ENCODE assay signal across 17 cellular contexts in genomic region chr1:7650801-7651200, GRCh38.
A peak's percentile ranks its signal among the peaks of the same experiment; 100 is the strongest.
DNase-seq lines count a peak whose midpoint lies in the region; ATAC-seq and TF ChIP-seq lines count a peak whose summit lies in the region.
"Had no signal": no experiment of that assay in that cellular context is flagged by ENCODE, and none has a peak within 500 bp of the region (broad histone marks: within the 10 kb centered on the region; RNA-seq: fewer than 3 reads in every experiment).

No MANE protein-coding gene starts in this region.

- H4K5ac ChIP-seq in IMR-90 (ENCODE audit: low read depth, low read length): no peak overlapping the region

- no peak overlapping the region for H2BK15ac ChIP-seq in IMR-90 (ENCODE audit: low read depth, low read length)

- H3K36me3 ChIP-seq in IMR-90 (ENCODE audit: control insufficient read depth, insufficient read depth, low read length) (no peaks in the 10 kb centered on the region), lower lobe of right lung (no peaks in the 10 kb centered on the region), SK-N-SH (replicated peaks in 1 of 2; ENCODE audit: control insufficient read depth in 1 of 2, insufficient read depth in 2 of 2, low read length in 1 of 2) (no peaks in the 10 kb centered on the region)
- H3K36me3 ChIP-seq: ascending aorta, BLaER1, esophagus squamous epithelium had no signal

- no peak overlapping the region for H2BK5ac ChIP-seq in IMR-90 (ENCODE audit: low read depth, low read length, poor library complexity, severe bottlenecking)

- no peak overlapping the region for H3K4me2 ChIP-seq in IMR-90 (ENCODE audit: low read depth, low read length)
- H3K4me2 ChIP-seq in SK-N-SH: no peak overlapping the region

- H3K18ac ChIP-seq in IMR-90 (ENCODE audit: low read depth, low read length): no peak overlapping the region

- ATAC-seq in IMR-90 (ENCODE audit: low read depth) (no peak), lower lobe of right lung (peak; percentile 50 to 70), left colon (no peak), GM21526 (IDR thresholded peaks at IDR 0.05; ENCODE audit: low FRiP score, unreplicated experiment) (no peak)
- ATAC-seq: activated CD8-positive, alpha-beta T cell treated with anti-CD3 and anti-CD28 coated beads, Interleukin-2, amount 10 ng/mL, durations not matched to agents 7 days and 5 days; activated T-helper 17 cell treated with anti-CD3 and anti-CD28 coated beads, Interleukin-2, amount 50 U/mL, for 72 hours had no signal

- H3K56ac ChIP-seq in IMR-90 (ENCODE audit: extremely low read depth, insufficient read depth, low read length): no peak overlapping the region

- dilution Hi-C loops in IMR-90 (cut with HindIII; ENCODE audit: low sequenced_read_pairs, unreplicated experiment): no loop called here

- no peak overlapping the region for H2BK20ac ChIP-seq in IMR-90 (ENCODE audit: low read depth, low read length)

- no peak overlapping the region for H4K8ac ChIP-seq in IMR-90 (ENCODE audit: low read depth in 2 of 2, low read length in 2 of 2)

- H3K4me3 ChIP-seq in IMR-90 (ENCODE audit: insufficient read depth, low read depth, low read length) (no peak overlapping the region), lower lobe of right lung (no peak overlapping the region), SK-N-SH (ENCODE audit: low read depth in 2 of 2, low read length in 1 of 2) (no peak overlapping the region)
- H3K4me3 ChIP-seq: ascending aorta, BLaER1, esophagus squamous epithelium had no signal

- H2AFZ ChIP-seq in IMR-90 (replicated peaks; ENCODE audit: low read length, poor library complexity): no peak overlapping the region
- H2AFZ ChIP-seq in SK-N-SH (ENCODE audit: low read depth): no peak overlapping the region

- H2AK5ac ChIP-seq in IMR-90 (ENCODE audit: low read depth, low read length): no peak overlapping the region

- TF ChIP-seq RAD21 in IMR-90 (IDR thresholded peaks at IDR 0.05; ENCODE audit: low read length): no peak
- no peak for TF ChIP-seq RAD21 in SK-N-SH (IDR thresholded peaks at IDR 0.05; ENCODE audit: low read length)

- POLR2A ChIA-PET in IMR-90 (lab: Charles Lee; ENCODE audit: unreplicated experiment) (no interaction called here), SK-N-SH (lab: Yijun Ruan, JAX) (no interaction called here)

- H4K20me1 ChIP-seq in IMR-90 (ENCODE audit: insufficient read depth, low read length): no peaks in the 10 kb centered on the region
- no peaks in the 10 kb centered on the region for H4K20me1 ChIP-seq in SK-N-SH (ENCODE audit: insufficient read depth)
- H4K20me1 ChIP-seq: BLaER1 had no signal

- no peaks in the 10 kb centered on the region for H3K9me3 ChIP-seq in IMR-90 (ENCODE audit: control insufficient read depth, insufficient read depth, low read length)
- H3K9me3 ChIP-seq in lower lobe of right lung: no peaks in the 10 kb centered on the region
- H3K9me3 ChIP-seq in SK-N-SH: no peaks in the 10 kb centered on the region
- H3K9me3 ChIP-seq: ascending aorta, BLaER1, esophagus squamous epithelium had no signal

- no peaks in the 10 kb centered on the region for H3K79me2 ChIP-seq in SK-N-SH (ENCODE audit: insufficient read depth)

- peak overlapping the region; percentile 24 for H2AK9ac ChIP-seq in IMR-90 (replicated peaks; ENCODE audit: low read depth, low read length, poor library complexity)

- H3K9me2 ChIP-seq in SK-N-SH: no peaks in the 10 kb centered on the region

- H3K9me1 ChIP-seq in IMR-90 (ENCODE audit: insufficient read depth, low read length): no peaks in the 10 kb centered on the region

- H2BK120ac ChIP-seq in IMR-90 (ENCODE audit: low read depth, low read length): no peak overlapping the region

- CTCF ChIA-PET in IMR-90 (lab: Yijun Ruan, JAX) (no interaction called here), SK-N-SH (lab: Yijun Ruan, JAX) (interaction anchor here (0.6 to 1.6 kb wide), 5 partner anchors 18 to 882 kb away, joined by 3 to 6 read pairs (median 4); no protein-coding TSS in a partner anchor)

- H3K79me1 ChIP-seq in IMR-90 (ENCODE audit: low read depth in 1 of 2, low read length in 2 of 2): no peaks in the 10 kb centered on the region

- BruUV-seq in IMR-90 (replicated peaks; lab: Mats Ljungman, UMichigan): no TSS peak

- no peak for TF ChIP-seq POLR2A in IMR-90 (IDR thresholded peaks at IDR 0.05; ENCODE audit: low read depth, low read length)

- no peak overlapping the region for H3K14ac ChIP-seq in IMR-90 (replicated peaks; ENCODE audit: low read depth, low read length)

- intact Hi-C loops in IMR-90 (cut with micrococcal nuclease): no loop called here
- intact Hi-C loops in lower lobe of right lung (cut with DNase I): no loop called here
- intact Hi-C loops in left colon (cut with DNase I, micrococcal nuclease): no loop called here

- DNase-seq in DMS153 treated with DMSO at 0.1 percent for 48 hours (lab: John Stamatoyannopoulos, UW; ENCODE audit: unreplicated experiment): peak; percentile 84
- DNase-seq in IMR-90: no peak
- DNase-seq in NCI-H510A treated with DMSO at 0.1 percent for 48 hours (lab: John Stamatoyannopoulos, UW): peak; percentile 97
- DNase-seq in lower lobe of right lung: peak; percentile 82
- DNase-seq in AG20443 (ENCODE audit: low spot score): no peak
- no peak for DNase-seq in left colon
- no peak for DNase-seq in SK-N-SH
- DNase-seq: activated CD8-positive, alpha-beta T cell treated with anti-CD3 and anti-CD28 coated beads, Interleukin-2, amount 10 ng/mL, durations not matched to agents 7 days and 5 days; esophagus squamous epithelium; Karpas-422; kidney glomerular epithelial cell; NCI-H2107 had no signal

- TF ChIP-seq CTCF in IMR-90 (conservative IDR thresholded peaks at IDR 0.05; ENCODE audit: low read depth, low read length): no peak
- no peak for TF ChIP-seq CTCF in lower lobe of right lung (IDR thresholded peaks at IDR 0.05)
- no peak for TF ChIP-seq CTCF in SK-N-SH (IDR thresholded peaks at IDR 0.05)

- TF ChIP-seq EP300 in SK-N-SH (IDR thresholded peaks at IDR 0.05; ENCODE audit: borderline replicate concordance in 1 of 2, low read depth in 1 of 2, low read length in 1 of 2): no peak

- no peak overlapping the region for H4K91ac ChIP-seq in IMR-90 (ENCODE audit: insufficient read depth, low read depth, low read length)

- H3K23ac ChIP-seq in IMR-90 (ENCODE audit: low read depth, low read length): no peak overlapping the region

- H3F3A ChIP-seq in SK-N-SH (replicated peaks; ENCODE audit: insufficient read depth): no peaks in the 10 kb centered on the region

- H3K27ac ChIP-seq in IMR-90 (ENCODE audit: insufficient read depth, low read length) (no peak overlapping the region), lower lobe of right lung (no peak overlapping the region), SK-N-SH (ENCODE audit: low read depth in 2 of 2, low read length in 1 of 2) (no peak overlapping the region)
- H3K27ac ChIP-seq: ascending aorta, BLaER1, VCaP had no signal

- H3K9ac ChIP-seq in IMR-90 (ENCODE audit: low read depth, low read length) (no peak overlapping the region), SK-N-SH (no peak overlapping the region)
- H3K9ac ChIP-seq: BLaER1 had no signal

- H3K27me3 ChIP-seq in IMR-90 (ENCODE audit: control insufficient read depth, insufficient read depth, low read length) (peaks cover 27% of the 10 kb centered on the region; the same call in 1 of the 2 replicates), lower lobe of right lung (ENCODE audit: low read depth) (peaks cover 4% of the 10 kb centered on the region), SK-N-SH (ENCODE audit: insufficient read depth) (no peaks in the 10 kb centered on the region)
- H3K27me3 ChIP-seq: ascending aorta, BLaER1 had no signal

- WGBS in IMR-90 (ENCODE audit: extremely low coverage in 2 of 2, insufficient read length in 1 of 2), 2 experiments: 28% methylated on average over 5 of the region's 11 CpGs; no CpG with 5 or more reads in 1 of the 2 experiments
- WGBS in SK-N-SH (ENCODE audit: low lambda C conversion rate): 71% methylated on average over 1 of the region's 11 CpGs

- H3K4ac ChIP-seq in IMR-90 (ENCODE audit: low read depth, low read length): no peak overlapping the region

- H3K4me1 ChIP-seq in IMR-90 (ENCODE audit: control insufficient read depth, insufficient read depth, low read length) (no peaks in the 10 kb centered on the region), lower lobe of right lung (peaks cover 18% of the 10 kb centered on the region), SK-N-SH (ENCODE audit: control insufficient read depth in 1 of 2, insufficient read depth in 2 of 2, low read depth in 1 of 2, low read length in 1 of 2) (peaks cover 0 to 9% of the 10 kb centered on the region in 2 experiments; a peak in 1 of 4 replicates)
- H3K4me1 ChIP-seq: ascending aorta had no signal

- in situ Hi-C loops in IMR-90 (cut with MboI; ENCODE audit: low sequenced_read_pairs): loop anchor here (25.0 kb wide), 1 partner anchor 662 kb away; the partner anchor contains the start of gene SLC45A1

TF ChIP-seq in IMR-90, 13 proteins besides CTCF, POLR2A, EP300 and RAD21:
- no peak for TF ChIP-seq CHD1 (IDR thresholded peaks at IDR 0.05; ENCODE audit: low read depth, low read length)
- TF ChIP-seq USF2 (IDR thresholded peaks at IDR 0.05; ENCODE audit: low read depth, low read length): peak; percentile 47; the same call in 1 of the 2 replicates
TF ChIP-seq in IMR-90: peak in this region for 1.

TF ChIP-seq in SK-N-SH, 30 proteins besides CTCF, POLR2A, EP300 and RAD21 (continues in another document):
- TF ChIP-seq POLR2AphosphoS5 (IDR thresholded peaks at IDR 0.05; ENCODE audit: low read depth, low read length): no peak
- no peak for TF ChIP-seq MEF2A (IDR thresholded peaks at IDR 0.05; ENCODE audit: borderline replicate concordance, low read depth)
- no peak for TF ChIP-seq IRF3 (IDR thresholded peaks at IDR 0.05; ENCODE audit: low read depth, low read length)
- no peak for TF ChIP-seq JUND (IDR thresholded peaks at IDR 0.05)

Comparison
In these comparisons a context has a peak if more than half of its experiments do, and no peak if none do; other contexts are left out.
1. DNase-seq: peak in DMS153 treated with DMSO at 0.1 percent for 48 hours (single experiment), NCI-H510A treated with DMSO at 0.1 percent for 48 hours (single experiment) and lower lobe of right lung (single experiment); none in IMR-90 (single experiment), AG20443 (single experiment), left colon (0 of 2) and SK-N-SH (single experiment).
2. ATAC-seq: peak in lower lobe of right lung (2 of 2); none in IMR-90 (single experiment), left colon (single experiment) and GM21526 (single experiment).